In the genomic region with DNA sequence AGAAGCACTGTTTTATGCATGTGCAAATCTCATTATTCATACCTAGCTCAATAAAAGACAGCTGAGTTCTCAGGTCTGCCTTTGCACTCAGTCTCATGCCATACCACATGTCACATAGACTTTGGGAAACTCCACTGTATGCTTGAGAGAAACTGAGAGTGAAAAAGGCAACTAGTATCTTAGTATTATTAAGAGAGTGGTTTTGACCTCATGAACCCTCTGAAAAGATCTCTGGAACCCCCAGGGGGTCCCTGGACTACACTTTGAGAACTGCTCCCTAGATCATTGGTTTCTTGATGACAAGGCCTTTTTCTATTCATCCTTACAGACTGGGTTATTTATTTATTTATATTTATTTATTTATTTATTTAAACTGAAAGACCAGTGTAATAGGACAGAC, we compare ENCODE assay signal across 12 cellular contexts. TPM values are rescaled to one million over a fixed set of nuclear protein-coding genes. Genes with fewer than 3 reads are reported as not detected.
A peak's percentile ranks its signal among the peaks of the same experiment; 100 is the strongest.
DNase-seq lines count a peak whose midpoint lies in the region; ATAC-seq, FAIRE-seq and TF ChIP-seq lines count a peak whose summit lies in the region.
"Had no signal": no experiment of that assay in that cellular context is flagged by ENCODE, and none has a peak within 500 bp of the region (broad histone marks: within the 10 kb centered on the region; RNA-seq: fewer than 3 reads in every experiment).

No MANE protein-coding gene starts in this region.

- no peaks in the 10 kb centered on the region for H4K20me1 ChIP-seq in OCI-LY1 (ENCODE audit: insufficient read depth, low read length)
- no peaks in the 10 kb centered on the region for H4K20me1 ChIP-seq in Karpas-422 (ENCODE audit: insufficient read depth, low read depth, low read length)

- H3K4me2 ChIP-seq in OCI-LY1 (ENCODE audit: low read length) (no peak overlapping the region), Karpas-422 (ENCODE audit: low read depth, low read length, poor library complexity, severe bottlenecking) (no peak overlapping the region)

- H3K9ac ChIP-seq in OCI-LY1 (ENCODE audit: low read length) (no peak overlapping the region), Karpas-422 (ENCODE audit: low read length) (no peak overlapping the region)

- H3F3A ChIP-seq in OCI-LY1 (ENCODE audit: insufficient read depth, low read length), result peaks cover 7% of the 10 kb centered on the region; the same call in 1 of the 2 replicates

- H3K79me2 ChIP-seq in OCI-LY1 (ENCODE audit: insufficient read depth, low read length) (peaks cover 6% of the 10 kb centered on the region; the same call in 1 of the 2 replicates), Karpas-422 (ENCODE audit: low read length) (no peaks in the 10 kb centered on the region)

- peak; percentile 93 for FAIRE-seq in GM18507 (lab: Jason Lieb, UNC)

- H3K9me3 Mint-ChIP-seq in T-helper 2 cell treated with Interferon-gamma antibody and Interleukin-4, amounts not matched to agents 5 μg/mL and 100 μg/mL, for 36 hours, result no peaks in the 10 kb centered on the region
- H3K9me3 Mint-ChIP-seq: neural crest cell had no signal

- no peak for TF ChIP-seq CTCF in OCI-LY1 (IDR thresholded peaks at IDR 0.05; ENCODE audit: low read length)

- no peak overlapping the region for H3K4me3 Mint-ChIP-seq in T-helper 2 cell treated with Interferon-gamma antibody and Interleukin-4, amounts not matched to agents 5 μg/mL and 100 μg/mL, for 36 hours
- H3K4me3 Mint-ChIP-seq: neural crest cell had no signal

- peaks cover 33% of the 10 kb centered on the region for H3K27me3 Mint-ChIP-seq in T-helper 2 cell treated with Interferon-gamma antibody and Interleukin-4, amounts not matched to agents 5 μg/mL and 100 μg/mL, for 36 hours (ENCODE audit: low read depth)

- peaks cover 16% of the 10 kb centered on the region for H3K4me1 Mint-ChIP-seq in T-helper 2 cell treated with Interferon-gamma antibody and Interleukin-4, amounts not matched to agents 5 μg/mL and 100 μg/mL, for 36 hours (ENCODE audit: low read depth)

- H3K4me3 ChIP-seq in OCI-LY1 (ENCODE audit: low read depth, low read length, poor library complexity, severe bottlenecking) (no peak overlapping the region), Karpas-422 (ENCODE audit: low read length) (no peak overlapping the region)
- H3K4me3 ChIP-seq: SJSA1 had no signal

- intact Hi-C loops in sciatic nerve (cut with DNase I), result no loop called here

- DNase-seq in GM18507 (ENCODE audit: extremely low spot score, insufficient read length, low read depth) (no peak), sciatic nerve (ENCODE audit: low spot score) (no peak), Karpas-422 (no peak)
- DNase-seq in activated naive CD4-positive, alpha-beta T cell (lab: John Stamatoyannopoulos, UW), result no peak
- no peak for DNase-seq in T-helper 2 cell treated with Interferon-gamma antibody and Interleukin-4, amounts not matched to agents 5 μg/mL and 100 μg/mL, for 36 hours (ENCODE audit: low spot score)
- DNase-seq: KG1, NCI-H2227 treated with DMSO at 0.1 percent for 48 hours had no signal

- H3K9me2 ChIP-seq in OCI-LY1 (ENCODE audit: low read depth, low read length) (no peaks in the 10 kb centered on the region), Karpas-422 (replicated peaks; ENCODE audit: insufficient read depth, low read length) (no peaks in the 10 kb centered on the region)

- ATAC-seq in GM19463 (IDR thresholded peaks at IDR 0.05; ENCODE audit: unreplicated experiment), result peak; percentile 36
- peak; percentile 42 for ATAC-seq in HG03039 (IDR thresholded peaks at IDR 0.05; ENCODE audit: unreplicated experiment)
- no peak for ATAC-seq in sciatic nerve

- H3K9me3 ChIP-seq in OCI-LY1 (ENCODE audit: low read length), result no peaks in the 10 kb centered on the region
- H3K9me3 ChIP-seq in Karpas-422 (ENCODE audit: low read length), result no peaks in the 10 kb centered on the region
- H3K9me3 ChIP-seq: SJSA1 had no signal

- H3K36me3 ChIP-seq in OCI-LY1 (ENCODE audit: insufficient read depth, low read length) (no peaks in the 10 kb centered on the region), Karpas-422 (ENCODE audit: insufficient read depth, low read length) (no peaks in the 10 kb centered on the region)
- H3K36me3 ChIP-seq: SJSA1 had no signal

- H3K27ac ChIP-seq in OCI-LY1 (ENCODE audit: low read depth, low read length, poor library complexity, severe bottlenecking), result peak overlapping the region; percentile 89
- no peak overlapping the region for H3K27ac ChIP-seq in Karpas-422 (ENCODE audit: low read length)
- H3K27ac ChIP-seq: SJSA1 had no signal

- H3K36me3 Mint-ChIP-seq in T-helper 2 cell treated with Interferon-gamma antibody and Interleukin-4, amounts not matched to agents 5 μg/mL and 100 μg/mL, for 36 hours (ENCODE audit: low read depth), result no peaks in the 10 kb centered on the region

- no peak overlapping the region for H3K27ac Mint-ChIP-seq in T-helper 2 cell treated with Interferon-gamma antibody and Interleukin-4, amounts not matched to agents 5 μg/mL and 100 μg/mL, for 36 hours

- H3K27me3 ChIP-seq in OCI-LY1 (ENCODE audit: insufficient read depth, low read length) (no peaks in the 10 kb centered on the region), Karpas-422 (ENCODE audit: low read length) (0 out of 2 replicates have a peak, but pooled peaks cover 2% of the 10 kb centered on the region)

- H3K4me1 ChIP-seq in OCI-LY1 (ENCODE audit: insufficient read depth, low read length, severe bottlenecking), result peaks cover 79% of the 10 kb centered on the region
- peaks cover 11% of the 10 kb centered on the region for H3K4me1 ChIP-seq in Karpas-422 (ENCODE audit: low read length)
- H3K4me1 ChIP-seq: SJSA1 had no signal

- no peak overlapping the region for H2AFZ ChIP-seq in OCI-LY1 (ENCODE audit: low read length)
- H2AFZ ChIP-seq in Karpas-422 (ENCODE audit: low read length), result no peak overlapping the region

RNA-seq across cellular contexts. Expression of a gene that starts 3.7 kb away (rescaled TPM):
- 1.2 TPM for total RNA-seq in sciatic nerve
- not detected in 2 replicates for total RNA-seq in Karpas-422 (2014; rRNA removed; shearing (Covaris generic); ENCODE audit: low replicate concordance)
- total RNA-seq: SJSA1 had no signal

RNA-seq across cellular contexts. Expression of a gene that starts 25.6 kb away (rescaled TPM):
- total RNA-seq in sciatic nerve, result 1.1 TPM
- total RNA-seq in Karpas-422 (2014; rRNA removed; shearing (Covaris generic); ENCODE audit: low replicate concordance), result not detected in 2 replicates
- total RNA-seq: neural crest cell, SJSA1 had no signal

RNA-seq across cellular contexts. Expression of a gene that starts 46.1 kb away (rescaled TPM):
- 5.1 TPM for total RNA-seq in sciatic nerve
- total RNA-seq in Karpas-422 (2014; rRNA removed; shearing (Covaris generic); ENCODE audit: low replicate concordance), result not detected in 2 replicates
